In the genomic region with DNA sequence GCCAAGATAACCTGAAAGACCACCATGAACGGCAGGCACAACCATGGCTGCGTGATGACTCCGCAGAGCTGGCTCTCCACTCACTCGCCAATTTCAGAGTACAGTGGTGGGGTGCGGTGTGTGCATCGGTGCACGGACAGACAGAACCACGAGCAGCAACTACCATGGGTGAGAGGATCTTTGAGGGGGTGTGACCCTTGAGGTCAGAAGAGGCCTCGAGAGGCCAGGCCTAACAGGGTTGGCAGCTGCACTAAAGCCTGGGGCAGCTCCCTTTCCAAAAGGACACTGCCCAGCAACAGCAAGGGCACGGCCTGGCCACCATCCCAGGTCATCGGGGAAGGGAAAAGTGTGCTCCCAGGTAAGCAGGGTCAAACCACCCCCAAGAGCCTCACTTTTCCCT, we compare ENCODE assay signal across 1 cellular context.
TF ChIP-seq lines count a peak whose summit lies in the region.

No MANE protein-coding gene starts in this region.

TF ChIP-seq in HepG2, 621 proteins besides CTCF, POLR2A, EP300 and RAD21:
- TF ChIP-seq RORA (CRISPR knock-in tag; IDR thresholded peaks at IDR 0.05), result no peak
- TF ChIP-seq RBM22 (optimal IDR thresholded peaks at IDR 0.05; ENCODE audit: low read length), result peak; percentile 33
- TF ChIP-seq CBX5 (CRISPR knock-in tag; IDR thresholded peaks at IDR 0.05; ENCODE audit: borderline replicate concordance), result no peak
- peak; percentile 5; the same call in 1 of the 2 replicates for TF ChIP-seq RBFOX2 (IDR thresholded peaks at IDR 0.05; ENCODE audit: low read depth, low read length)
- TF ChIP-seq RFXAP (CRISPR knock-in tag; IDR thresholded peaks at IDR 0.05; ENCODE audit: borderline replicate concordance), result no peak
- no peak for TF ChIP-seq ZNF431 (CRISPR knock-in tag; IDR thresholded peaks at IDR 0.05; ENCODE audit: borderline replicate concordance, low read depth)
- no peak for TF ChIP-seq ZNF674 (CRISPR knock-in tag; IDR thresholded peaks at IDR 0.05; ENCODE audit: low read depth)
- TF ChIP-seq HNRNPK (IDR thresholded peaks at IDR 0.05; ENCODE audit: low read depth, low read length, poor library complexity, severe bottlenecking), result no peak
- no peak for TF ChIP-seq ZNF781 (CRISPR knock-in tag; IDR thresholded peaks at IDR 0.05; ENCODE audit: borderline replicate concordance, not compliant biosample characterization)
- TF ChIP-seq, protein P1, sequence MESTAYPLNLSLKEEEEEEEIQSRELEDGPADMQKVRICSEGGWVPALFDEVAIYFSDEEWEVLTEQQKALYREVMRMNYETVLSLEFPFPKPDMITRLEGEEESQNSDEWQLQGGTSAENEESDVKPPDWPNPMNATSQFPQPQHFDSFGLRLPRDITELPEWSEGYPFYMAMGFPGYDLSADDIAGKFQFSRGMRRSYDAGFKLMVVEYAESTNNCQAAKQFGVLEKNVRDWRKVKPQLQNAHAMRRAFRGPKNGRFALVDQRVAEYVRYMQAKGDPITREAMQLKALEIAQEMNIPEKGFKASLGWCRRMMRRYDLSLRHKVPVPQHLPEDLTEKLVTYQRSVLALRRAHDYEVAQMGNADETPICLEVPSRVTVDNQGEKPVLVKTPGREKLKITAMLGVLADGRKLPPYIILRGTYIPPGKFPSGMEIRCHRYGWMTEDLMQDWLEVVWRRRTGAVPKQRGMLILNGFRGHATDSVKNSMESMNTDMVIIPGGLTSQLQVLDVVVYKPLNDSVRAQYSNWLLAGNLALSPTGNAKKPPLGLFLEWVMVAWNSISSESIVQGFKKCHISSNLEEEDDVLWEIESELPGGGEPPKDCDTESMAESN (CRISPR knock-in tag; conservative IDR thresholded peaks at IDR 0.05), result no peak
